Comparison of ENCODE assay signal across 8 cellular contexts in the genomic region with DNA sequence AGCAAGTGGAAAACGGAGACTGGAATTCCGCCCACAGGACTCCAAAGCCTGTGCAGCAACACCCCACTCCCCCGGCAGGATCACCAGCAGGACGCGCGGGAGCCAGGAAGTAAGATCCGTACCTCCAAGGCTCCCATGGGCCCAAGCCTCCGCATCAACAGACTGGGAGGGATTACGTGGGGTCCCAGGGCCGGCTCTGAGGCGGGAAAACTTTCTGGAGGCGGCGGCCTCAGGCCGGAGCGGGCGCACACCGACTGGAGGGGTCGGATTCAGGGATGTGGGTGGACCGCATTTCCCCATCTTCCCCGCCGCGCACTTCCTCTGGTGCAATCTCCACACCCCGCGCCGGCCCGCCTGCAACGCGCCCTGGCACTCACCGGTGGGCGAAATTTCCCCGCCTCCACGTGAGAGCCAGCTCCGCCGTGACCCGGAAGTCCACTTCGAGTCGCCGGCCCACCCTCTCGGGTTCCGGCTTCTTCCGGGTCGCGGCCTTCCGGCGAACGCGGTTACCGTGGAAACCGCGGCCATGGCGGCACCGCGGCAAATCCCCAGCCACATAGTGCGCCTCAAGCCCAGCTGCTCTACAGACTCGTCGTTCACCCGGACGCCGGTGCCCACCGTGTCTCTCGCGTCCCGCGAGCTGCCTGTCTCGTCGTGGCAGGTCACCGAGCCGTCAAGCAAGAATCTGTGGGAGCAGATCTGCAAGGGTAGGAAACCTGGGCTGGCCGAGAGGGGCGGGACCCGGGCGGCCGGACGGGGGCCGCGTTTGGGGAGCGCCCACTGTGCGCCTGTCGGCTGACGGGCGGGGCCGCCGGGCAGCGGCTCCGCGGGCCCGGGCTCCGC. TPM values are rescaled to one million over a fixed set of nuclear protein-coding genes. Genes with fewer than 3 reads are reported as not detected.
A peak's percentile ranks its signal among the peaks of the same experiment; 100 is the strongest.
DNase-seq lines count a peak whose midpoint lies in the region; ATAC-seq and TF ChIP-seq lines count a peak whose summit lies in the region.

Gene IQCK (plus strand): TSS at position 491 of the 843 bp plus-strand sequence. CDS start 36 bp downstream, at position 527.
Gene KNOP1 (minus strand): TSS at position 447 of the 843 bp plus-strand sequence. CDS start 3,192 bp downstream, outside the sequence.

- no peaks in the 10 kb centered on the region for H3K27me3 Mint-ChIP-seq in naive B cell

- ATAC-seq in GM21529 (IDR thresholded peaks at IDR 0.05; ENCODE audit: unreplicated experiment) (peak; percentile 92), IMR-90 (ENCODE audit: low read depth) (peak; percentile 92), Panc1 (peak; percentile 98), naive B cell (ENCODE audit: low read depth in 2 of 2) (peak; percentile 97)
- peak; percentile 96 for ATAC-seq in stimulated activated effector memory CD8-positive, alpha-beta T cell treated with anti-CD3 and anti-CD28 coated beads, Interleukin-12 subunit alpha, Interleukin-12 subunit beta, amount 100 ng/mL, for 72 hours

- TF ChIP-seq CTCF in IMR-90 (conservative IDR thresholded peaks at IDR 0.05; ENCODE audit: low read depth, low read length), result 0 out of 2 replicates have a peak, but pooled peaks have one; percentile 16
- no peak for TF ChIP-seq CTCF in Panc1 (IDR thresholded peaks at IDR 0.05)
- TF ChIP-seq CTCF in fibroblast of lung (conservative IDR thresholded peaks at IDR 0.05 in 1 of 2, IDR thresholded peaks at IDR 0.05 in 1 of 2; ENCODE audit: low read depth in 1 of 2, low read length in 2 of 2), result peak in 1 of 2 donors; percentile 16

- H3K56ac ChIP-seq in IMR-90 (ENCODE audit: extremely low read depth, insufficient read depth, low read length), result peak within 1 kb of the TSS; percentile 87

- POLR2A ChIA-PET in IMR-90 (lab: Charles Lee; ENCODE audit: unreplicated experiment) (no interaction called here), Panc1 (lab: Charles Lee) (interaction anchor here (0.6 to 1.1 kb wide), 2 partner anchors 106 to 155 kb away, joined by 3 read pairs; no protein-coding TSS in a partner anchor)

- peak within 1 kb of the TSS; percentile 67 for H2BK120ac ChIP-seq in IMR-90 (ENCODE audit: low read depth, low read length)

- H2BK5ac ChIP-seq in IMR-90 (ENCODE audit: low read depth, low read length, poor library complexity, severe bottlenecking), result peak within 1 kb of the TSS; percentile 68

- peaks cover 28 to 39% (median 29%) of the 10 kb centered on the region in 3 donors for H3K4me1 Mint-ChIP-seq in naive B cell
- peaks cover 25% of the 10 kb centered on the region for H3K4me1 Mint-ChIP-seq in stimulated activated effector memory CD8-positive, alpha-beta T cell treated with anti-CD3 and anti-CD28 coated beads, Interleukin-12 subunit alpha, Interleukin-12 subunit beta, amount 100 ng/mL, for 72 hours

- H4K5ac ChIP-seq in IMR-90 (ENCODE audit: low read depth, low read length), result peak within 1 kb of the TSS; percentile 81

- H3K18ac ChIP-seq in IMR-90 (ENCODE audit: low read depth, low read length), result peak within 1 kb of the TSS; percentile 26

- H4K8ac ChIP-seq in IMR-90 (ENCODE audit: low read depth in 2 of 2, low read length in 2 of 2), result peak within 1 kb of the TSS; percentile 74 to 86

- H3K23ac ChIP-seq in IMR-90 (ENCODE audit: low read depth, low read length), result peak within 1 kb of the TSS; percentile 90

- peak within 1 kb of the TSS; percentile 95 for H2AK9ac ChIP-seq in IMR-90 (replicated peaks; ENCODE audit: low read depth, low read length, poor library complexity)

- peaks cover 37 to 59% of the 10 kb centered on the region in 2 experiments for H3K79me1 ChIP-seq in IMR-90 (ENCODE audit: low read depth in 1 of 2, low read length in 2 of 2)

- intact Hi-C loops in IMR-90 (cut with micrococcal nuclease) (loop anchor here (1.0 to 10.0 kb wide), 2 partner anchors 113 to 168 kb away; no protein-coding TSS in a partner anchor), Panc1 (cut with micrococcal nuclease; ENCODE audit: unreplicated experiment) (no loop called here)

- H3K9me3 Mint-ChIP-seq in naive B cell, result no peaks in the 10 kb centered on the region
- H3K9me3 Mint-ChIP-seq in stimulated activated effector memory CD8-positive, alpha-beta T cell treated with anti-CD3 and anti-CD28 coated beads, Interleukin-12 subunit alpha, Interleukin-12 subunit beta, amount 100 ng/mL, for 72 hours, result no peaks in the 10 kb centered on the region

- H3K14ac ChIP-seq in IMR-90 (replicated peaks; ENCODE audit: low read depth, low read length), result peak within 1 kb of the TSS; percentile 96

- H2AK5ac ChIP-seq in IMR-90 (ENCODE audit: low read depth, low read length), result peak within 1 kb of the TSS; percentile 48

- H3K4me3 Mint-ChIP-seq in naive B cell, result peak within 1 kb of the TSS; percentile 90 to 98 (median 94)
- peak within 1 kb of the TSS; percentile 87 for H3K4me3 Mint-ChIP-seq in stimulated activated effector memory CD8-positive, alpha-beta T cell treated with anti-CD3 and anti-CD28 coated beads, Interleukin-12 subunit alpha, Interleukin-12 subunit beta, amount 100 ng/mL, for 72 hours

- BruUV-seq in IMR-90 (replicated peaks; lab: Mats Ljungman, UMichigan) (no TSS peak), Panc1 (replicated peaks; lab: Mats Ljungman, UMichigan) (no TSS peak)

- 0% methylated on average over 45 of the region's 88 CpGs; no CpG with 5 or more reads in 1 of the 2 experiments for WGBS in IMR-90 (ENCODE audit: extremely low coverage in 2 of 2, insufficient read length in 1 of 2), 2 experiments

- peak within 1 kb of the TSS; percentile 60 to 89 (median 80) for H3K27ac Mint-ChIP-seq in naive B cell
- peak within 1 kb of the TSS; percentile 93 for H3K27ac Mint-ChIP-seq in stimulated activated effector memory CD8-positive, alpha-beta T cell treated with anti-CD3 and anti-CD28 coated beads, Interleukin-12 subunit alpha, Interleukin-12 subunit beta, amount 100 ng/mL, for 72 hours

- H3K4me3 ChIP-seq in IMR-90 (ENCODE audit: insufficient read depth, low read depth, low read length) (peak within 1 kb of the TSS; percentile 97), Panc1 (ENCODE audit: low read depth in 2 of 2, low read length in 2 of 2) (peak within 1 kb of the TSS; percentile 91 to 98), fibroblast of lung (replicated peaks in 1 of 4; ENCODE audit: control extremely low read depth in 1 of 4, insufficient read depth in 1 of 4, low read depth in 3 of 4, low read length in 4 of 4) (peak within 1 kb of the TSS; percentile 88 to 95 (median 92))

- peaks cover 6% of the 10 kb centered on the region; the same call in 1 of the 2 replicates for H3K36me3 ChIP-seq in IMR-90 (ENCODE audit: control insufficient read depth, insufficient read depth, low read length)
- H3K36me3 ChIP-seq in Panc1 (ENCODE audit: control insufficient read depth, insufficient read depth, low read length), result peaks cover 3% of the 10 kb centered on the region; the same call in 1 of the 2 replicates
- H3K36me3 ChIP-seq in fibroblast of lung (ENCODE audit: control insufficient read depth, insufficient read depth, low read length), result peaks cover 4% of the 10 kb centered on the region

- H3K4me1 ChIP-seq in IMR-90 (ENCODE audit: control insufficient read depth, insufficient read depth, low read length) (peaks cover 6% of the 10 kb centered on the region; the same call in 1 of the 2 replicates), Panc1 (ENCODE audit: control insufficient read depth, insufficient read depth, low read length) (0 out of 2 replicates have a peak, but pooled peaks cover 4% of the 10 kb centered on the region), fibroblast of lung (ENCODE audit: control insufficient read depth, extremely low read depth, insufficient read depth, low read length) (no peaks in the 10 kb centered on the region)

- H4K91ac ChIP-seq in IMR-90 (ENCODE audit: insufficient read depth, low read depth, low read length), result peak within 1 kb of the TSS; percentile 84

- dilution Hi-C loops in IMR-90 (cut with HindIII; ENCODE audit: low sequenced_read_pairs, unreplicated experiment), result no loop called here

- H4K20me1 ChIP-seq in IMR-90 (ENCODE audit: insufficient read depth, low read length) (no peaks in the 10 kb centered on the region; the same call in none of the 2 replicates), fibroblast of lung (ENCODE audit: control insufficient read depth, extremely low read depth, insufficient read depth, low read length) (no peaks in the 10 kb centered on the region)

- peak within 1 kb of the TSS; percentile 97 for H2AFZ ChIP-seq in IMR-90 (replicated peaks; ENCODE audit: low read length, poor library complexity)
- H2AFZ ChIP-seq in fibroblast of lung (ENCODE audit: low read length), result peak within 1 kb of the TSS; percentile 99

- no peaks in the 10 kb centered on the region for H3K27me3 ChIP-seq in IMR-90 (ENCODE audit: control insufficient read depth, insufficient read depth, low read length)
- H3K27me3 ChIP-seq in Panc1 (ENCODE audit: control insufficient read depth, insufficient read depth, low read length), result no peaks in the 10 kb centered on the region
- H3K27me3 ChIP-seq in fibroblast of lung (ENCODE audit: control insufficient read depth, insufficient read depth, low read length), result no peaks in the 10 kb centered on the region

- H3K27ac ChIP-seq in IMR-90 (ENCODE audit: insufficient read depth, low read length) (peak within 1 kb of the TSS; percentile 86), Panc1 (ENCODE audit: low read length) (peak within 1 kb of the TSS; percentile 92), fibroblast of lung (ENCODE audit: insufficient read depth, low read length) (peak within 1 kb of the TSS; percentile 85)

- DNase-seq in DMS79 treated with DMSO at 0.1 percent for 48 hours (lab: John Stamatoyannopoulos, UW), result peak; percentile 55
- peak; percentile 87 for DNase-seq in IMR-90
- DNase-seq in Panc1 (ENCODE audit: low read depth, low spot score), result no peak
- peak; percentile 64 to 89 for DNase-seq in activated T-helper 1 cell treated with anti-CD3 and anti-CD28 coated beads, Interleukin-2, amount 50 U/mL, for 16 hours (ENCODE audit: low read depth in 1 of 2, low spot score in 1 of 2)
- peak; percentile 87 to 89 for DNase-seq in fibroblast of lung (ENCODE audit: low read depth in 2 of 2)
- DNase-seq in naive B cell, result peak; percentile 89
- peak; percentile 83 to 93 for DNase-seq in stimulated activated effector memory CD8-positive, alpha-beta T cell treated with anti-CD3 and anti-CD28 coated beads, Interleukin-12 subunit alpha, Interleukin-12 subunit beta, amount 100 ng/mL, for 72 hours (ENCODE audit: low spot score in 2 of 2)

- peaks cover 14 to 15% of the 10 kb centered on the region in 2 donors for H3K36me3 Mint-ChIP-seq in naive B cell
- H3K36me3 Mint-ChIP-seq in stimulated activated effector memory CD8-positive, alpha-beta T cell treated with anti-CD3 and anti-CD28 coated beads, Interleukin-12 subunit alpha, Interleukin-12 subunit beta, amount 100 ng/mL, for 72 hours, result peaks cover 41% of the 10 kb centered on the region

- peak within 1 kb of the TSS; percentile 99 for H3K4me2 ChIP-seq in IMR-90 (ENCODE audit: low read depth, low read length)
- H3K4me2 ChIP-seq in fibroblast of lung (ENCODE audit: extremely low read depth, insufficient read depth, low read length), result peak within 1 kb of the TSS; percentile 84

- peak within 1 kb of the TSS; percentile 84 for H3K9ac ChIP-seq in IMR-90 (ENCODE audit: low read depth, low read length)
- peak within 1 kb of the TSS; percentile 71 for H3K9ac ChIP-seq in fibroblast of lung (ENCODE audit: insufficient read depth, low read length)

- H3K79me2 ChIP-seq in fibroblast of lung (ENCODE audit: control insufficient read depth, insufficient read depth, low read length), result peaks cover 24% of the 10 kb centered on the region

- TF ChIP-seq RAD21 in IMR-90 (IDR thresholded peaks at IDR 0.05; ENCODE audit: low read length), result 0 out of 2 replicates have a peak, but pooled peaks have one; percentile 7

- in situ Hi-C loops in IMR-90 (cut with MboI; ENCODE audit: low sequenced_read_pairs), result loop anchor here (5.0 to 25.0 kb wide), 2 partner anchors 169 to 606 kb away; partner anchors contain the start of gene ITPRIPL2
- in situ Hi-C loops in Panc1 (cut with HindIII; ENCODE audit: low pct_unique_long_range_greater_than_20kb, low sequenced_read_pairs), result no loop called here

- H3K9me1 ChIP-seq in IMR-90 (ENCODE audit: insufficient read depth, low read length), result peaks cover 9% of the 10 kb centered on the region

- no peaks in the 10 kb centered on the region for H3K9me3 ChIP-seq in IMR-90 (ENCODE audit: control insufficient read depth, insufficient read depth, low read length)
- H3K9me3 ChIP-seq in Panc1 (ENCODE audit: control insufficient read depth, insufficient read depth, low read depth, low read length), result no peaks in the 10 kb centered on the region
- H3K9me3 ChIP-seq in fibroblast of lung (ENCODE audit: control insufficient read depth, insufficient read depth, low read depth, low read length), result no peaks in the 10 kb centered on the region

- CTCF ChIA-PET in IMR-90 (lab: Yijun Ruan, JAX), result no interaction called here
- CTCF ChIA-PET in Panc1 (lab: Charles Lee), result interaction anchor here (0.7 kb wide), 1 partner anchor 167 kb away, joined by 3 read pairs; no protein-coding TSS in a partner anchor

- H2BK15ac ChIP-seq in IMR-90 (ENCODE audit: low read depth, low read length), result peak within 1 kb of the TSS; percentile 13; the same call in 1 of the 3 replicates

- peak within 1 kb of the TSS; percentile 79 for H3K4ac ChIP-seq in IMR-90 (ENCODE audit: low read depth, low read length)

- peak within 1 kb of the TSS; percentile 37; the same call in 1 of the 2 replicates for H2BK20ac ChIP-seq in IMR-90 (ENCODE audit: low read depth, low read length)

- TF ChIP-seq POLR2A in IMR-90 (IDR thresholded peaks at IDR 0.05; ENCODE audit: low read depth, low read length), result no peak; the same call in 1 of the 2 replicates

RNA-seq across cellular contexts. Expression of gene IQCK, which starts in this region (rescaled TPM):
- 4.2 and 5.4 TPM in 2 replicates for total RNA-seq in IMR-90 (2012; rRNA removed)
- 4.1 and 4.2 TPM in 2 replicates for polyA plus RNA-seq in IMR-90 (2012; rRNA removed)
- polyA plus RNA-seq in IMR-90 (2012; cell fraction: cytosol; rRNA removed), result 3.7 and 6.6 TPM in 2 replicates
- polyA plus RNA-seq in IMR-90 (2012; cell fraction: nucleus; rRNA removed; ENCODE audit: low replicate concordance), result 6.1 and 9.2 TPM in 2 replicates
- 15.5 TPM for total RNA-seq in Panc1 (2021; ENCODE audit: unreplicated experiment)
- polyA plus RNA-seq in Panc1 (2012; ENCODE audit: insufficient read length), result 14.3 TPM
- 4.6 and 6.4 TPM in 2 replicates for total RNA-seq in fibroblast of lung
- 8.9 and 9.9 TPM in 2 replicates for polyA plus RNA-seq in fibroblast of lung
- 4.5 and 5.6 TPM in 2 replicates for polyA plus RNA-seq in fibroblast of lung (2012)
- 0.11 and 3.2 TPM in 2 replicates for polyA minus RNA-seq in fibroblast of lung (ENCODE audit: low replicate concordance)
- 1 to 10 TPM in 5 of 6 donors, not detected in 1; 1.1 to 3.7 (median 1.9) TPM for polyA plus RNA-seq in naive B cell (ENCODE audit: low read depth in 6 of 6)

RNA-seq across cellular contexts. Expression of gene KNOP1, which starts in this region (rescaled TPM):
- total RNA-seq in IMR-90 (2012; rRNA removed), result 8.4 and 10.6 TPM in 2 replicates
- 6.9 and 7.0 TPM in 2 replicates for polyA plus RNA-seq in IMR-90 (2012; rRNA removed)
- 2.2 and 6.1 TPM in 2 replicates for polyA plus RNA-seq in IMR-90 (2012; cell fraction: cytosol; rRNA removed)
- polyA plus RNA-seq in IMR-90 (2012; cell fraction: nucleus; rRNA removed; ENCODE audit: low replicate concordance), result 1.4 and 4.3 TPM in 2 replicates
- 70.1 TPM for total RNA-seq in Panc1 (2021; ENCODE audit: unreplicated experiment)
- polyA plus RNA-seq in Panc1 (2012; ENCODE audit: insufficient read length), result 63.0 TPM
- 7.8 and 9.2 TPM in 2 replicates for total RNA-seq in fibroblast of lung
- polyA plus RNA-seq in fibroblast of lung, result 10.7 and 12.1 TPM in 2 replicates
- polyA plus RNA-seq in fibroblast of lung (2012), result 18.1 and 19.5 TPM in 2 replicates
- 4.0 and 7.7 TPM in 2 replicates for polyA minus RNA-seq in fibroblast of lung (ENCODE audit: low replicate concordance)
- polyA plus RNA-seq in naive B cell (ENCODE audit: low read depth in 6 of 6), result 1 to 10 TPM; 2.2 to 8.3 (median 5.9) TPM
